ENCODE assay signal across 1 cellular context in genomic region chr13:36163303-36163702, GRCh38.
TF ChIP-seq lines count a peak whose summit lies in the region.

No MANE protein-coding gene starts in this region.

TF ChIP-seq in SK-N-SH, 30 proteins besides CTCF, POLR2A, EP300 and RAD21:
- TF ChIP-seq TCF12 (IDR thresholded peaks at IDR 0.05): no peak
- no peak for TF ChIP-seq NRF1 (IDR thresholded peaks at IDR 0.05; ENCODE audit: low read depth, low read length)
- TF ChIP-seq FOSL2 (IDR thresholded peaks at IDR 0.05; ENCODE audit: borderline replicate concordance, low read depth): no peak
- TF ChIP-seq, protein P1, sequence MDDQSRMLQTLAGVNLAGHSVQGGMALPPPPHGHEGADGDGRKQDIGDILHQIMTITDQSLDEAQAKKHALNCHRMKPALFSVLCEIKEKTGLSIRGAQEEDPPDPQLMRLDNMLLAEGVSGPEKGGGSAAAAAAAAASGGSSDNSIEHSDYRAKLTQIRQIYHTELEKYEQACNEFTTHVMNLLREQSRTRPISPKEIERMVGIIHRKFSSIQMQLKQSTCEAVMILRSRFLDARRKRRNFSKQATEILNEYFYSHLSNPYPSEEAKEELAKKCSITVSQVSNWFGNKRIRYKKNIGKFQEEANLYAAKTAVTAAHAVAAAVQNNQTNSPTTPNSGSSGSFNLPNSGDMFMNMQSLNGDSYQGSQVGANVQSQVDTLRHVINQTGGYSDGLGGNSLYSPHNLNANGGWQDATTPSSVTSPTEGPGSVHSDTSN (IDR thresholded peaks at IDR 0.05): no peak
- no peak for TF ChIP-seq JUND (IDR thresholded peaks at IDR 0.05)
- no peak for TF ChIP-seq YY1 (IDR thresholded peaks at IDR 0.05; ENCODE audit: low read depth)
- TF ChIP-seq GATA2 (CRISPR knock-in tag; IDR thresholded peaks at IDR 0.05): no peak
- no peak for TF ChIP-seq SMC3 (IDR thresholded peaks at IDR 0.05; ENCODE audit: low read depth, low read length)
- TF ChIP-seq FOXJ3 (CRISPR knock-in tag; IDR thresholded peaks at IDR 0.05): no peak
- no peak for TF ChIP-seq FOXM1 (IDR thresholded peaks at IDR 0.05; ENCODE audit: low read depth)
- TF ChIP-seq, protein P2, sequence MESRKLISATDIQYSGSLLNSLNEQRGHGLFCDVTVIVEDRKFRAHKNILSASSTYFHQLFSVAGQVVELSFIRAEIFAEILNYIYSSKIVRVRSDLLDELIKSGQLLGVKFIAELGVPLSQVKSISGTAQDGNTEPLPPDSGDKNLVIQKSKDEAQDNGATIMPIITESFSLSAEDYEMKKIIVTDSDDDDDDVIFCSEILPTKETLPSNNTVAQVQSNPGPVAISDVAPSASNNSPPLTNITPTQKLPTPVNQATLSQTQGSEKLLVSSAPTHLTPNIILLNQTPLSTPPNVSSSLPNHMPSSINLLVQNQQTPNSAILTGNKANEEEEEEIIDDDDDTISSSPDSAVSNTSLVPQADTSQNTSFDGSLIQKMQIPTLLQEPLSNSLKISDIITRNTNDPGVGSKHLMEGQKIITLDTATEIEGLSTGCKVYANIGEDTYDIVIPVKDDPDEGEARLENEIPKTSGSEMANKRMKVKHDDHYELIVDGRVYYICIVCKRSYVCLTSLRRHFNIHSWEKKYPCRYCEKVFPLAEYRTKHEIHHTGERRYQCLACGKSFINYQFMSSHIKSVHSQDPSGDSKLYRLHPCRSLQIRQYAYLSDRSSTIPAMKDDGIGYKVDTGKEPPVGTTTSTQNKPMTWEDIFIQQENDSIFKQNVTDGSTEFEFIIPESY (IDR thresholded peaks at IDR 0.05; ENCODE audit: borderline replicate concordance, low read depth): no peak
- no peak for TF ChIP-seq GABPA (IDR thresholded peaks at IDR 0.05; ENCODE audit: low read depth)
- no peak for TF ChIP-seq TEAD4 (IDR thresholded peaks at IDR 0.05; ENCODE audit: borderline replicate concordance, insufficient read depth)
- TF ChIP-seq REST (IDR thresholded peaks at IDR 0.05; ENCODE audit: low read depth, low read length): no peak
- no peak for TF ChIP-seq CHD2 (IDR thresholded peaks at IDR 0.05; ENCODE audit: low read length, partially characterized antibody)
- TF ChIP-seq MEF2A (IDR thresholded peaks at IDR 0.05; ENCODE audit: borderline replicate concordance, low read depth): no peak
- no peak for TF ChIP-seq USF1 (IDR thresholded peaks at IDR 0.05; ENCODE audit: borderline replicate concordance, low read depth)
